Comparison of ENCODE assay signal across 18 cellular contexts in genomic region chr5:73106335-73106734, GRCh38. TPM values are rescaled to one million over a fixed set of nuclear protein-coding genes. Genes with fewer than 3 reads are reported as not detected.
DNase-seq lines count a peak whose midpoint lies in the region; ATAC-seq and TF ChIP-seq lines count a peak whose summit lies in the region.
"Had no signal": no experiment of that assay in that cellular context is flagged by ENCODE, and none has a peak within 500 bp of the region (broad histone marks: within the 10 kb centered on the region; RNA-seq: fewer than 3 reads in every experiment).

No MANE protein-coding gene starts in this region.

- H3K27me3 Mint-ChIP-seq in activated naive CD4-positive, alpha-beta T cell treated with anti-CD3 and anti-CD28 coated beads, Interleukin-2, amount 10 ng/mL, durations not matched to agents 7 days and 5 days, result peaks cover 24% of the 10 kb centered on the region

- no peaks in the 10 kb centered on the region for H4K20me1 ChIP-seq in MM.1S (ENCODE audit: insufficient read depth, low read length)
- no peaks in the 10 kb centered on the region for H4K20me1 ChIP-seq in osteoblast (ENCODE audit: insufficient read depth, low read length)

- no peak overlapping the region for H3K27ac Mint-ChIP-seq in activated naive CD4-positive, alpha-beta T cell treated with anti-CD3 and anti-CD28 coated beads, Interleukin-2, amount 10 ng/mL, durations not matched to agents 7 days and 5 days
- H3K27ac Mint-ChIP-seq: CD4-positive, alpha-beta memory T cell had no signal

- TF ChIP-seq CTCF in MM.1S (IDR thresholded peaks at IDR 0.05; ENCODE audit: low read length) (no peak), osteoblast (IDR thresholded peaks at IDR 0.05; ENCODE audit: extremely low read depth, low read depth, low read length) (no peak)

- no peaks in the 10 kb centered on the region for H3K4me1 Mint-ChIP-seq in activated naive CD4-positive, alpha-beta T cell treated with anti-CD3 and anti-CD28 coated beads, Interleukin-2, amount 10 ng/mL, durations not matched to agents 7 days and 5 days
- H3K4me1 Mint-ChIP-seq: CD4-positive, alpha-beta memory T cell had no signal

- H3K79me2 ChIP-seq in MM.1S (ENCODE audit: low read length) (no peaks in the 10 kb centered on the region), osteoblast (ENCODE audit: insufficient read depth, low read length) (no peaks in the 10 kb centered on the region)

- no peaks in the 10 kb centered on the region for H3K9me3 Mint-ChIP-seq in activated naive CD4-positive, alpha-beta T cell treated with anti-CD3 and anti-CD28 coated beads, Interleukin-2, amount 10 ng/mL, durations not matched to agents 7 days and 5 days

- H3F3A ChIP-seq in MM.1S (ENCODE audit: insufficient read depth, low read length), result no peaks in the 10 kb centered on the region

- H3K36me3 ChIP-seq in MM.1S (replicated peaks; ENCODE audit: insufficient read depth, low read length) (no peaks in the 10 kb centered on the region), osteoblast (ENCODE audit: insufficient read depth, low read length) (no peaks in the 10 kb centered on the region)

- in situ Hi-C loops in SK-MEL-5 (cut with HindIII; ENCODE audit: low pct_unique_long_range_greater_than_20kb, low sequenced_read_pairs), result no loop called here

- H3K9me3 ChIP-seq in MM.1S (replicated peaks; ENCODE audit: insufficient read depth, low read length) (no peaks in the 10 kb centered on the region), osteoblast (ENCODE audit: low read depth, low read length) (no peaks in the 10 kb centered on the region)

- H3K27ac ChIP-seq in MM.1S (ENCODE audit: low read length) (no peak overlapping the region), osteoblast (ENCODE audit: low read depth, low read length) (no peak overlapping the region)
- H3K27ac ChIP-seq: A549, GM23248 had no signal

- CTCF ChIA-PET in activated naive CD4-positive, alpha-beta T cell treated with anti-CD3 and anti-CD28 coated beads, Interleukin-2, amount 10 ng/mL, durations not matched to agents 7 days and 5 days (lab: Charles Lee), result no interaction called here

- peak overlapping the region; percentile 19; the same call in 1 of the 2 replicates for H3K4me2 ChIP-seq in MM.1S (ENCODE audit: low read depth, low read length)
- H3K4me2 ChIP-seq in osteoblast (ENCODE audit: insufficient read depth, low read length), result no peak overlapping the region
- H3K4me2 ChIP-seq: A549 had no signal

- ATAC-seq in GM18867 (IDR thresholded peaks at IDR 0.05; ENCODE audit: unreplicated experiment), result peak; percentile 54
- no peak for ATAC-seq in GM19467 (IDR thresholded peaks at IDR 0.05; ENCODE audit: unreplicated experiment)
- ATAC-seq: A549 had no signal

- no peak overlapping the region for H2AFZ ChIP-seq in MM.1S (ENCODE audit: low read length)
- H2AFZ ChIP-seq in osteoblast (ENCODE audit: low read length), result no peak overlapping the region
- H2AFZ ChIP-seq: GM23248 had no signal

- H3K36me3 Mint-ChIP-seq in activated naive CD4-positive, alpha-beta T cell treated with anti-CD3 and anti-CD28 coated beads, Interleukin-2, amount 10 ng/mL, durations not matched to agents 7 days and 5 days, result no peaks in the 10 kb centered on the region
- H3K36me3 Mint-ChIP-seq: CD4-positive, alpha-beta memory T cell had no signal

- H3K9ac ChIP-seq in MM.1S (ENCODE audit: low read length), result no peak overlapping the region
- H3K9ac ChIP-seq: GM23248 had no signal

- H3K27me3 ChIP-seq in MM.1S (replicated peaks; ENCODE audit: insufficient read depth, low read length) (no peaks in the 10 kb centered on the region), osteoblast (ENCODE audit: insufficient read depth, low read length) (no peaks in the 10 kb centered on the region)

- DNase-seq in MM.1S, result peak; percentile 49
- DNase-seq in SK-MEL-5 (ENCODE audit: low read depth, low spot score), result peak; percentile 82
- peak; percentile 2 for DNase-seq in osteoblast (ENCODE audit: insufficient read length, low spot score, missing footprints)
- no peak for DNase-seq in activated naive CD4-positive, alpha-beta T cell treated with anti-CD3 and anti-CD28 coated beads, Interleukin-2, amount 10 ng/mL, durations not matched to agents 7 days and 5 days
- no peak for DNase-seq in AG08396 (ENCODE audit: low spot score)
- DNase-seq: 8988T; ACHN; C1 segment of cervical spinal cord; Caco-2; CD4-positive, alpha-beta memory T cell; DMS153; DND-41; GM23248; H7; HCEC 1CT had no signal

- H3K4me1 ChIP-seq in MM.1S (ENCODE audit: low read length), result 0 out of 2 replicates have a peak, but pooled peaks cover 3% of the 10 kb centered on the region
- no peaks in the 10 kb centered on the region for H3K4me1 ChIP-seq in osteoblast (ENCODE audit: insufficient read depth, low read length)
- H3K4me1 ChIP-seq: A549, Caco-2 had no signal

- H3K4me3 ChIP-seq in MM.1S (ENCODE audit: low read length) (no peak overlapping the region), osteoblast (ENCODE audit: insufficient read depth, low read length) (no peak overlapping the region)
- H3K4me3 ChIP-seq: A549, GM23248 had no signal

- no peaks in the 10 kb centered on the region for H3K9me2 ChIP-seq in MM.1S (replicated peaks; ENCODE audit: insufficient read depth, low read length)

- H3K4me3 Mint-ChIP-seq in activated naive CD4-positive, alpha-beta T cell treated with anti-CD3 and anti-CD28 coated beads, Interleukin-2, amount 10 ng/mL, durations not matched to agents 7 days and 5 days, result no peak overlapping the region
- H3K4me3 Mint-ChIP-seq: CD4-positive, alpha-beta memory T cell had no signal

RNA-seq across cellular contexts. Expression of gene TMEM171, which starts 14.0 kb away (rescaled TPM):
- total RNA-seq in SK-MEL-5 (2014; rRNA removed; shearing (Covaris generic)), result 4.6 and 4.8 TPM in 2 replicates
- 3.7 and 8.6 TPM in 2 replicates for polyA plus RNA-seq in SK-MEL-5 (2015; cell fraction: cytosol; rRNA removed)
- 2.9 and 5.0 TPM in 2 replicates for polyA plus RNA-seq in SK-MEL-5 (2015; cell fraction: nucleus; rRNA removed)
- total RNA-seq in osteoblast, result 8.0 TPM in 2 replicates

Comparison
In these comparisons a context has a peak if more than half of its experiments do, and no peak if none do; other contexts are left out.
1. DNase-seq: peak in MM.1S (single experiment), SK-MEL-5 (single experiment) and osteoblast (single experiment); none in activated naive CD4-positive, alpha-beta T cell treated with anti-CD3 and anti-CD28 coated beads, Interleukin-2, amount 10 ng/mL, durations not matched to agents 7 days and 5 days (single experiment) and AG08396 (single experiment).